In the genomic region with DNA sequence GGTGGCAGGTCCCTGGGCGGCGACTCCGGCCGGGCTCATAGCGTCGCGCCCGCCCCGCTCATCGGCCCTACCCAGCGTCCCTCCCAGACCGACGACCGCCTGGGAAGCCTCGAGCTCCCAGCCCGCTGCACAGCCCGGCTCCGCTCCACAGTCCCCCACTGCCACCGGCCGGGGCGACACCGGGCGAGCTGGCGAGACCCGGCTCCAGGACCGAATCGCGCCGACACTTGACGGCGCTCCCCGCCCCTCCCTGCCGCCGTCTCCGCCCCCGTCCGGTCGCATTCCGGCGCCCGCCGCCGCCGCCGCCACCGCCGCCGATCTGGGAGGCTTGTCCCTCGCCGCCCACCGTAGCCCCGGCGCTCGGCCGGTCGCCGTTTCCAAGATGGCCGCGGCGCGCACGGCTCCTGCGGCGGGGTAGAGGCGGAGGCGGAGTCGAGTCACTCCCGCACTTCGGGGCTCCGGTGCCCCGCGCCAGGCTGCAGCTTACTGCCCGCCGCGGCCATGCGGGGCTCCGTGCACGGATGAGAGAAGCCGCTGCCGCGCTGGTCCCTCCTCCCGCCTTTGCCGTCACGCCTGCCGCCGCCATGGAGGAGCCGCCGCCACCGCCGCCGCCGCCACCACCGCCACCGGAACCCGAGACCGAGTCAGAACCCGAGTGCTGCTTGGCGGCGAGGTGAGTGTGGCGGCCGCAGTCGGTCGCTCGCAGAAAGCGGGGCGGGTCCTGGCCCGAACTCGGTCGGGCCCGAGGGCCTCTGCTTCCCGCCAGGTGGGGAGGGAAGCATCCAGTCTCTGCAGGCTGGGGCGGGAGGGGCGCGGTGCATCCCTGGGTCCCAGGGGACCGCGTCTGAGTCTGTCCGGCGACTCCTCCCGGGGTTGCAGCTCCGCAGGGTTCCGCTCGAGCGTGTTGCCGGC, we compare ENCODE assay signal across 1 cellular context.
A peak's percentile ranks its signal among the peaks of the same experiment; 100 is the strongest.
TF ChIP-seq lines count a peak whose summit lies in the region.

Gene MAP3K4, plus strand, starts transcription at position 359 of the 912 bp plus-strand sequence. Its CDS starts 163 bp downstream, at position 522.

TF ChIP-seq in K562, 482 proteins besides CTCF, POLR2A, EP300 and RAD21 (continued from another document and continues in another):
- no peak for TF ChIP-seq SREBF1 (IDR thresholded peaks at IDR 0.05; ENCODE audit: borderline replicate concordance, low read depth, low read length)
- no peak; the same call in 1 of the 2 replicates for TF ChIP-seq ZNF143 (CRISPR knock-in tag; IDR thresholded peaks at IDR 0.05)
- TF ChIP-seq SMARCA4 (IDR thresholded peaks at IDR 0.05): no peak
- no peak for TF ChIP-seq KAT2B (IDR thresholded peaks at IDR 0.05; ENCODE audit: low read depth, low read length)
- no peak; the same call in 1 of the 2 replicates for TF ChIP-seq MXI1 (IDR thresholded peaks at IDR 0.05; ENCODE audit: low read depth, low read length)
- peak in 1 of 2 experiments; percentile 50; a peak in 2 of 4 replicates for TF ChIP-seq HDAC1 (IDR thresholded peaks at IDR 0.05)
- no peak for TF ChIP-seq NFYB (IDR thresholded peaks at IDR 0.05; ENCODE audit: extremely low read depth, insufficient read length)
- no peak for TF ChIP-seq TSC22D4 (tag; IDR thresholded peaks at IDR 0.05)
- peak; percentile 95 for TF ChIP-seq RBFOX2 (IDR thresholded peaks at IDR 0.05; ENCODE audit: low read depth, low read length)
- TF ChIP-seq, protein P1, sequence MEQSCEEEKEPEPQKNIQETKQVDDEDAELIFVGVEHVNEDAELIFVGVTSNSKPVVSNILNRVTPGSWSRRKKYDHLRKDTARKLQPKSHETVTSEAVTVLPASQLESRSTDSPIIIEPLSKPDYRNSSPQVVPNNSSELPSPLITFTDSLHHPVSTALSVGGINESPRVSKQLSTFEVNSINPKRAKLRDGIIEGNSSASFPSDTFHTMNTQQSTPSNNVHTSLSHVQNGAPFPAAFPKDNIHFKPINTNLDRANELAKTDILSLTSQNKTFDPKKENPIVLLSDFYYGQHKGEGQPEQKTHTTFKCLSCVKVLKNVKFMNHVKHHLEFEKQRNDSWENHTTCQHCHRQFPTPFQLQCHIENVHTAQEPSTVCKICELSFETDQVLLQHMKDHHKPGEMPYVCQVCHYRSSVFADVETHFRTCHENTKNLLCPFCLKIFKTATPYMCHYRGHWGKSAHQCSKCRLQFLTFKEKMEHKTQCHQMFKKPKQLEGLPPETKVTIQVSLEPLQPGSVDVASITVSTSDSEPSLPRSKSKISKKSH (CRISPR knock-in tag; IDR thresholded peaks at IDR 0.05): no peak
- no peak for TF ChIP-seq EWSR1 (IDR thresholded peaks at IDR 0.05; ENCODE audit: borderline replicate concordance, low read depth, partially characterized antibody)
- TF ChIP-seq NCOA6 (IDR thresholded peaks at IDR 0.05): peak; percentile 52; the same call in 1 of the 2 replicates
- TF ChIP-seq HMGN3 (IDR thresholded peaks at IDR 0.05; ENCODE audit: borderline replicate concordance, extremely low read depth, insufficient read length, low read depth, low read length): peak; percentile 96
- TF ChIP-seq ZFP1 (CRISPR knock-in tag; IDR thresholded peaks at IDR 0.05): no peak
- TF ChIP-seq ZNF133 (CRISPR knock-in tag; IDR thresholded peaks at IDR 0.05): no peak
- no peak for TF ChIP-seq TCF7L2 (IDR thresholded peaks at IDR 0.05; ENCODE audit: low read depth, low read length)
- TF ChIP-seq ZNF436 (CRISPR knock-in tag; IDR thresholded peaks at IDR 0.05): no peak
- TF ChIP-seq NELFE (IDR thresholded peaks at IDR 0.05; ENCODE audit: insufficient read depth, insufficient read length): no peak
- peak in 1 of 3 experiments; percentile 82; a peak in 3 of 6 replicates for TF ChIP-seq ZBTB11 (CRISPR knock-in tag; IDR thresholded peaks at IDR 0.05)
- peak; percentile 95 for TF ChIP-seq TAF1 (IDR thresholded peaks at IDR 0.05; ENCODE audit: control insufficient read depth, extremely low read depth, insufficient read depth, low read length, severe bottlenecking)
- TF ChIP-seq SIRT6 (IDR thresholded peaks at IDR 0.05; ENCODE audit: low read depth, low read length): no peak
- TF ChIP-seq PHF8 (IDR thresholded peaks at IDR 0.05; ENCODE audit: borderline replicate concordance, low read length): peak; percentile 95
- peak; percentile 91 for TF ChIP-seq CBX1 (IDR thresholded peaks at IDR 0.05; ENCODE audit: low read depth)
- TF ChIP-seq MCM2 (IDR thresholded peaks at IDR 0.05; ENCODE audit: low read depth): no peak
- TF ChIP-seq, protein P2, sequence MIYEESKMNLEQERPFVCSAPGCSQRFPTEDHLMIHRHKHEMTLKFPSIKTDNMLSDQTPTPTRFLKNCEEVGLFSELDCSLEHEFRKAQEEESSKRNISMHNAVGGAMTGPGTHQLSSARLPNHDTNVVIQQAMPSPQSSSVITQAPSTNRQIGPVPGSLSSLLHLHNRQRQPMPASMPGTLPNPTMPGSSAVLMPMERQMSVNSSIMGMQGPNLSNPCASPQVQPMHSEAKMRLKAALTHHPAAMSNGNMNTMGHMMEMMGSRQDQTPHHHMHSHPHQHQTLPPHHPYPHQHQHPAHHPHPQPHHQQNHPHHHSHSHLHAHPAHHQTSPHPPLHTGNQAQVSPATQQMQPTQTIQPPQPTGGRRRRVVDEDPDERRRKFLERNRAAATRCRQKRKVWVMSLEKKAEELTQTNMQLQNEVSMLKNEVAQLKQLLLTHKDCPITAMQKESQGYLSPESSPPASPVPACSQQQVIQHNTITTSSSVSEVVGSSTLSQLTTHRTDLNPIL (CRISPR knock-in tag; IDR thresholded peaks at IDR 0.05): no peak
- TF ChIP-seq ERF (CRISPR knock-in tag; IDR thresholded peaks at IDR 0.05): peak; percentile 12; the same call in 1 of the 2 replicates
- TF ChIP-seq ZBTB7A (IDR thresholded peaks at IDR 0.05; ENCODE audit: borderline replicate concordance, control insufficient read depth, low read depth, low read length): peak; percentile 68; the same call in 1 of the 2 replicates
- TF ChIP-seq OTX1 (CRISPR knock-in tag; IDR thresholded peaks at IDR 0.05): no peak
- TF ChIP-seq, protein P3, sequence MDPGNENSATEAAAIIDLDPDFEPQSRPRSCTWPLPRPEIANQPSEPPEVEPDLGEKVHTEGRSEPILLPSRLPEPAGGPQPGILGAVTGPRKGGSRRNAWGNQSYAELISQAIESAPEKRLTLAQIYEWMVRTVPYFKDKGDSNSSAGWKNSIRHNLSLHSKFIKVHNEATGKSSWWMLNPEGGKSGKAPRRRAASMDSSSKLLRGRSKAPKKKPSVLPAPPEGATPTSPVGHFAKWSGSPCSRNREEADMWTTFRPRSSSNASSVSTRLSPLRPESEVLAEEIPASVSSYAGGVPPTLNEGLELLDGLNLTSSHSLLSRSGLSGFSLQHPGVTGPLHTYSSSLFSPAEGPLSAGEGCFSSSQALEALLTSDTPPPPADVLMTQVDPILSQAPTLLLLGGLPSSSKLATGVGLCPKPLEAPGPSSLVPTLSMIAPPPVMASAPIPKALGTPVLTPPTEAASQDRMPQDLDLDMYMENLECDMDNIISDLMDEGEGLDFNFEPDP (CRISPR knock-in tag; IDR thresholded peaks at IDR 0.05): no peak; the same call in 1 of the 2 replicates
- no peak for TF ChIP-seq CBX8 (IDR thresholded peaks at IDR 0.05; ENCODE audit: borderline replicate concordance, extremely low read depth, low read depth, low read length, poor library complexity, severe bottlenecking)
- TF ChIP-seq FOSL1 (tag; conservative IDR thresholded peaks at IDR 0.05): peak; percentile 61
- TF ChIP-seq NUFIP1 (IDR thresholded peaks at IDR 0.05; ENCODE audit: partially characterized antibody): no peak
- peak; percentile 96 for TF ChIP-seq SIN3B (IDR thresholded peaks at IDR 0.05; ENCODE audit: low read depth)
- peak; percentile 78 to 92 for TF ChIP-seq UBTF (IDR thresholded peaks at IDR 0.05; ENCODE audit: borderline replicate concordance in 1 of 2, low read depth in 2 of 2, low read length in 2 of 2)
- no peak for TF ChIP-seq ZNF282 (CRISPR knock-in tag; IDR thresholded peaks at IDR 0.05)
- TF ChIP-seq, protein P4, sequence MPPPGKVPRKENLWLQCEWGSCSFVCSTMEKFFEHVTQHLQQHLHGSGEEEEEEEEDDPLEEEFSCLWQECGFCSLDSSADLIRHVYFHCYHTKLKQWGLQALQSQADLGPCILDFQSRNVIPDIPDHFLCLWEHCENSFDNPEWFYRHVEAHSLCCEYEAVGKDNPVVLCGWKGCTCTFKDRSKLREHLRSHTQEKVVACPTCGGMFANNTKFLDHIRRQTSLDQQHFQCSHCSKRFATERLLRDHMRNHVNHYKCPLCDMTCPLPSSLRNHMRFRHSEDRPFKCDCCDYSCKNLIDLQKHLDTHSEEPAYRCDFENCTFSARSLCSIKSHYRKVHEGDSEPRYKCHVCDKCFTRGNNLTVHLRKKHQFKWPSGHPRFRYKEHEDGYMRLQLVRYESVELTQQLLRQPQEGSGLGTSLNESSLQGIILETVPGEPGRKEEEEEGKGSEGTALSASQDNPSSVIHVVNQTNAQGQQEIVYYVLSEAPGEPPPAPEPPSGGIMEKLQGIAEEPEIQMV (tag; conservative IDR thresholded peaks at IDR 0.05; ENCODE audit: low read depth): no peak
- no peak for TF ChIP-seq JUN (IDR thresholded peaks at IDR 0.05; ENCODE audit: borderline replicate concordance, low read depth, low read length)
- TF ChIP-seq JUN (CRISPR knock-in tag; IDR thresholded peaks at IDR 0.05; ENCODE audit: borderline replicate concordance): peak; percentile 84; the same call in 1 of the 2 replicates
- 0 out of 2 replicates have a peak, but pooled peaks have one; percentile 32 for TF ChIP-seq LARP7 (IDR thresholded peaks at IDR 0.05)
- no peak for TF ChIP-seq ZC3H8 (IDR thresholded peaks at IDR 0.05)
- TF ChIP-seq SMARCC2 (IDR thresholded peaks at IDR 0.05; ENCODE audit: low read depth): no peak
- TF ChIP-seq ARID1B (IDR thresholded peaks at IDR 0.05): no peak
- TF ChIP-seq PKNOX1 (IDR thresholded peaks at IDR 0.05): no peak
- no peak for TF ChIP-seq USF2 (CRISPR knock-in tag; IDR thresholded peaks at IDR 0.05)
- peak; percentile 78 for TF ChIP-seq CREB1 (IDR thresholded peaks at IDR 0.05)
- peak; percentile 71 for TF ChIP-seq CREB1 (CRISPR knock-in tag; IDR thresholded peaks at IDR 0.05)
- TF ChIP-seq MAFG (tag; conservative IDR thresholded peaks at IDR 0.05): no peak
- no peak for TF ChIP-seq HBP1 (CRISPR knock-in tag; IDR thresholded peaks at IDR 0.05)
- no peak for TF ChIP-seq KLF6 (CRISPR knock-in tag; IDR thresholded peaks at IDR 0.05; ENCODE audit: borderline replicate concordance)
